In the genomic region with DNA sequence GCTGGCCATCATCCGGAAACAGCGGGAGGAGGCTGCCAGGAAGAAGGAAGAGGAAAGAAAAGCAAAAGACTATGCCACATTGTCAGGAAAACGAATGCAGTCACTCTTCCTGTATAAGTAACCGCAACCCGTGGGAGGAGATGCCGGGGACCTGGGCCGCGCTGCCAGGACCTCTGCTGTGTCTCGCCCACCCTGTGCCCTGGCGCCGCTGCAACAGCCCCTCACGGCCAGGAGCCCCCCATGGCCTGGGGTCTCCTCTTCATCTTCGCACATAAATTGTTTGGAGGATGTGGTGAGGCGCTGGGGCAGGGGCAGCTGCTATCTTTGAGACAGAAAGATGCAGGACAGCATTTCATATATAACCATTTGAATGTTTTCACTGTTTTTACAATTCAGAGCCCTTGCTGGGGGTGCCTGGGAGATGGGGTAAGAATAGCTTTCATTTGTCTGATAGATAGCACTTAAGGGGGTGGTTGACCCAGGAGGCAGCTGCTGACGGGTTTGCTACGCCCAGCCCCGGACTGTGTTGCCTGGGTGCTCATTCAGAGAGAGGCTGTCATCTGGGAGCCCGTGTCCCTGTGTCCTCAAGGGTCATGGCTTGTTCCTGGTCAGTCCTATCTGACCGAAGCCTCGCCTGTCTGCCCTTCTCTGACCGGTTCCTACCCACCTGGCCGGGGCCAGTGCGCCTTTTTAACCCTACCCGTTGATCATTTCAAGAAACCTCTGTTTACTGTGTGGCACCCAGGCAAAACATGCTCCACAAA, we compare ENCODE assay signal across 21 cellular contexts.
DNase-seq lines count a peak whose midpoint lies in the region; ATAC-seq and TF ChIP-seq lines count a peak whose summit lies in the region.
"Had no signal": no experiment of that assay in that cellular context is flagged by ENCODE, and none has a peak within 500 bp of the region (broad histone marks: within the 10 kb centered on the region; RNA-seq: fewer than 3 reads in every experiment).

No MANE protein-coding gene starts in this region.

- H3K27me3 Mint-ChIP-seq in CD14-positive monocyte (ENCODE audit: low read depth in 3 of 3): peaks cover 0 to 6% (median under 1%) of the 10 kb centered on the region in 3 donors
- peaks cover 2% of the 10 kb centered on the region for H3K27me3 Mint-ChIP-seq in nephron progenitor cell (ENCODE audit: low read depth, poor library complexity)
- no peaks in the 10 kb centered on the region for H3K27me3 Mint-ChIP-seq in Calu3 (ENCODE audit: unreplicated experiment)
- H3K27me3 Mint-ChIP-seq: B cell; CD4-positive, alpha-beta T cell had no signal

- H3K27ac Mint-ChIP-seq in CD14-positive monocyte (no peak overlapping the region), nephron progenitor cell (peak overlapping the region; percentile 87), Calu3 (ENCODE audit: unreplicated experiment) (no peak overlapping the region)
- H3K27ac Mint-ChIP-seq: B cell; CD4-positive, alpha-beta T cell; GM23338; H9 had no signal

- TF ChIP-seq POLR2A in gastroesophageal sphincter (IDR thresholded peaks at IDR 0.05): no peak

- TF ChIP-seq CTCF in CD14-positive monocyte (IDR thresholded peaks at IDR 0.05) (no peak), gastroesophageal sphincter (IDR thresholded peaks at IDR 0.05) (no peak), nephron progenitor cell (IDR thresholded peaks at IDR 0.05) (no peak), upper lobe of right lung (IDR thresholded peaks at IDR 0.05) (no peak), Calu3 (IDR thresholded peaks at IDR 0.05; ENCODE audit: unreplicated experiment) (no peak)

- 89 to 95% methylated on average over 3 to 15 of the region's 24 CpGs for WGBS in gastroesophageal sphincter (ENCODE audit: low coverage in 1 of 2), 2 donors

- no TSS peak for BruUV-seq in Calu3 (replicated peaks; lab: Mats Ljungman, UMichigan)

- H3K9me3 ChIP-seq in gastroesophageal sphincter (peaks cover 0 to 24% (median 0%) of the 10 kb centered on the region in 3 donors), upper lobe of right lung (peaks cover 4% of the 10 kb centered on the region)
- H3K9me3 ChIP-seq: Caco-2 had no signal

- no peak overlapping the region for H3K4me3 ChIP-seq in gastroesophageal sphincter
- H3K4me3 ChIP-seq in upper lobe of right lung: no peak overlapping the region
- H3K4me3 ChIP-seq: BLaER1, GM23338 had no signal

- peak; percentile 30 for DNase-seq in CD14-positive monocyte (ENCODE audit: low spot score)
- no peak for DNase-seq in nephron progenitor cell
- no peak for DNase-seq in upper lobe of right lung
- no peak for DNase-seq in GM19240 (ENCODE audit: insufficient read length, low spot score)
- DNase-seq in Calu3: no peak
- DNase-seq: Caco-2; CD4-positive, alpha-beta T cell; DMS 273 treated with DMSO at 0.1 percent for 48 hours; DMS53; DMS79 treated with DMSO at 0.1 percent for 48 hours; GF-D8; H9 had no signal

- no peak for TF ChIP-seq EP300 in gastroesophageal sphincter (IDR thresholded peaks at IDR 0.05)

- H3K4me1 Mint-ChIP-seq in CD14-positive monocyte (no peaks in the 10 kb centered on the region), nephron progenitor cell (no peaks in the 10 kb centered on the region), Calu3 (ENCODE audit: low read depth, unreplicated experiment) (no peaks in the 10 kb centered on the region)
- H3K4me1 Mint-ChIP-seq: B cell had no signal

- H3K4me1 ChIP-seq in gastroesophageal sphincter: no peaks in the 10 kb centered on the region
- H3K4me1 ChIP-seq in upper lobe of right lung: no peaks in the 10 kb centered on the region
- H3K4me1 ChIP-seq: BLaER1, Caco-2 had no signal

- H3K36me3 ChIP-seq in gastroesophageal sphincter (no peaks in the 10 kb centered on the region), upper lobe of right lung (no peaks in the 10 kb centered on the region)
- H3K36me3 ChIP-seq: BLaER1 had no signal

- ATAC-seq in gastroesophageal sphincter: peak; percentile 19
- ATAC-seq in upper lobe of right lung: peak; percentile 21
- no peak for ATAC-seq in GM19324 (IDR thresholded peaks at IDR 0.05; ENCODE audit: low FRiP score, unreplicated experiment)
- no peak for ATAC-seq in HG03139 (IDR thresholded peaks at IDR 0.05; ENCODE audit: unreplicated experiment)
- ATAC-seq: GM23338, HCT116 had no signal

- H3K27me3 ChIP-seq in gastroesophageal sphincter (no peaks in the 10 kb centered on the region), upper lobe of right lung (no peaks in the 10 kb centered on the region)
- H3K27me3 ChIP-seq: BLaER1 had no signal

- H3K4me3 Mint-ChIP-seq in CD14-positive monocyte: no peak overlapping the region
- no peak overlapping the region for H3K4me3 Mint-ChIP-seq in nephron progenitor cell
- H3K4me3 Mint-ChIP-seq in Calu3 (ENCODE audit: low read depth, unreplicated experiment): no peak overlapping the region
- H3K4me3 Mint-ChIP-seq: B cell; CD4-positive, alpha-beta T cell; GM23338; H9 had no signal

- intact Hi-C loops in CD14-positive monocyte (cut with micrococcal nuclease): no loop called here
- intact Hi-C loops in upper lobe of right lung (cut with DNase I): no loop called here
- intact Hi-C loops in Calu3 (cut with micrococcal nuclease; ENCODE audit: unreplicated experiment): no loop called here

- CTCF ChIA-PET in Calu3 (lab: Charles Lee): no interaction called here

- no peaks in the 10 kb centered on the region for H3K36me3 Mint-ChIP-seq in CD14-positive monocyte
- H3K36me3 Mint-ChIP-seq in nephron progenitor cell (ENCODE audit: low read depth): no peaks in the 10 kb centered on the region
- no peaks in the 10 kb centered on the region for H3K36me3 Mint-ChIP-seq in Calu3 (ENCODE audit: insufficient read depth, unreplicated experiment)

- H3K9me3 Mint-ChIP-seq in CD14-positive monocyte: peaks cover 2 to 19% (median 7%) of the 10 kb centered on the region in 7 donors
- peaks cover 19% of the 10 kb centered on the region for H3K9me3 Mint-ChIP-seq in nephron progenitor cell
- peaks cover 10% of the 10 kb centered on the region for H3K9me3 Mint-ChIP-seq in Calu3 (ENCODE audit: low read depth, unreplicated experiment)

- H3K27ac ChIP-seq in gastroesophageal sphincter (no peak overlapping the region), upper lobe of right lung (no peak overlapping the region)
- H3K27ac ChIP-seq: 22Rv1, BLaER1, C4-2B had no signal

Comparison
In these comparisons a context has a peak if more than half of its experiments do, and no peak if none do; other contexts are left out.
1. ATAC-seq: peak in gastroesophageal sphincter (single experiment) and upper lobe of right lung (single experiment); none in GM19324 (single experiment) and HG03139 (single experiment).